In genomic region chrX:98207947-98208346, GRCh38 we compare ENCODE assay signal across 21 cellular contexts.
"Had no signal": no experiment of that assay in that cellular context is flagged by ENCODE, and none has a peak within 500 bp of the region (broad histone marks: within the 10 kb centered on the region; RNA-seq: fewer than 3 reads in every experiment).

No MANE protein-coding gene starts in this region.

- H3K4me3 ChIP-seq: Peyer's patch, SJCRH30 had no signal

- H3K27ac ChIP-seq: Peyer's patch, SJCRH30 had no signal

- ATAC-seq: PC-3, Right ventricle myocardium inferior, SK-N-SH treated with all-trans-retinoic acid at 6 μM for 48 hours had no signal

- DNase-seq: KBM-7, MV-4-11, NCI-H1048, NCI-H1105, NCI-H1417, NCI-H1436 treated with DMSO at 0.1 percent for 48 hours, NCI-H1694, NCI-H187 treated with DMSO at 0.1 percent for 48 hours, NCI-H2029 treated with DMSO at 0.1 percent for 48 hours, NCI-H2171, NCI-H226, NCI-H446, NCI-H510A, NCI-H526, PC-3, Peyer's patch, SHP77 treated with DMSO at 0.1 percent for 48 hours, SJCRH30, T-helper 1 cell had no signal

- H3K4me1 ChIP-seq: Peyer's patch, SJCRH30 had no signal

- H3K27me3 ChIP-seq: Peyer's patch, SJCRH30 had no signal

- H3K9me3 ChIP-seq: Peyer's patch, SJCRH30 had no signal
